ENCODE assay signal across 20 cellular contexts in genomic region chr3:186502942-186503712, GRCh38. TPM values are rescaled to one million over a fixed set of nuclear protein-coding genes. Genes with fewer than 3 reads are reported as not detected.
A peak's percentile ranks its signal among the peaks of the same experiment; 100 is the strongest.
DNase-seq lines count a peak whose midpoint lies in the region; ATAC-seq and TF ChIP-seq lines count a peak whose summit lies in the region.
"Had no signal": no experiment of that assay in that cellular context is flagged by ENCODE, and none has a peak within 500 bp of the region (broad histone marks: within the 10 kb centered on the region; RNA-seq: fewer than 3 reads in every experiment).

No MANE protein-coding gene starts in this region.

- ATAC-seq in activated CD8-positive, alpha-beta T cell treated with anti-CD3 and anti-CD28 coated beads, Interleukin-2, amount 10 ng/mL, durations not matched to agents 7 days and 5 days, result no peak
- no peak for ATAC-seq in activated CD8-positive, alpha-beta T cell treated with anti-CD3 and anti-CD28 coated beads for 36 hours
- no peak for ATAC-seq in HG02571 (IDR thresholded peaks at IDR 0.05; ENCODE audit: unreplicated experiment)

- H3K9ac ChIP-seq in neuronal stem cell (ENCODE audit: low read depth, low read length, poor library complexity), result no peak overlapping the region

- no peak overlapping the region for H3K14ac ChIP-seq in neuronal stem cell (ENCODE audit: low read length)

- CTCF ChIA-PET in activated CD8-positive, alpha-beta T cell treated with anti-CD3 and anti-CD28 coated beads, Interleukin-2, amount 10 ng/mL, durations not matched to agents 7 days and 5 days (lab: Charles Lee), result interaction anchor here (0.8 to 1.4 kb wide), 3 partner anchors 32 to 560 kb away, joined by 3 to 4 read pairs (median 3); no protein-coding TSS in a partner anchor
- CTCF ChIA-PET in activated CD8-positive, alpha-beta T cell treated with anti-CD3 and anti-CD28 coated beads for 36 hours (lab: Charles Lee), result interaction anchor here (1.4 to 2.8 kb wide), 3 partner anchors 10 to 114 kb away, joined by 4 to 9 read pairs (median 5); no protein-coding TSS in a partner anchor
- CTCF ChIA-PET in HEK293 (lab: Yijun Ruan, JAX), result no interaction called here

- H4K91ac ChIP-seq in neuronal stem cell (ENCODE audit: low read depth, low read length, poor library complexity), result no peak overlapping the region

- no peaks in the 10 kb centered on the region for H3K79me1 ChIP-seq in neuronal stem cell (ENCODE audit: low read depth, low read length)

- peaks cover 8% of the 10 kb centered on the region for H3K4me1 Mint-ChIP-seq in activated CD8-positive, alpha-beta T cell treated with anti-CD3 and anti-CD28 coated beads, Interleukin-2, amount 10 ng/mL, durations not matched to agents 7 days and 5 days (ENCODE audit: low read depth)
- peaks cover 15% of the 10 kb centered on the region for H3K4me1 Mint-ChIP-seq in activated CD8-positive, alpha-beta T cell treated with anti-CD3 and anti-CD28 coated beads for 36 hours (ENCODE audit: low read depth)
- peaks cover 12% of the 10 kb centered on the region for H3K4me1 Mint-ChIP-seq in activated naive CD8-positive, alpha-beta T cell treated with anti-CD3 and anti-CD28 coated beads for 36 hours

- intact Hi-C loops in activated CD8-positive, alpha-beta T cell treated with anti-CD3 and anti-CD28 coated beads for 36 hours (cut with micrococcal nuclease), result no loop called here

- H2BK12ac ChIP-seq in neuronal stem cell (ENCODE audit: low read length), result no peak overlapping the region

- no peak overlapping the region for H3K23ac ChIP-seq in neuronal stem cell (ENCODE audit: low read depth, low read length, poor library complexity)

- no peak overlapping the region for H2BK15ac ChIP-seq in neuronal stem cell (ENCODE audit: low read length)

- H3K4me3 ChIP-seq in HEK293 (ENCODE audit: low read depth, low read length), result no peak overlapping the region
- H3K4me3 ChIP-seq in neuronal stem cell (ENCODE audit: low read length in 2 of 2), result no peak overlapping the region
- H3K4me3 ChIP-seq: Peyer's patch, prostate gland had no signal

- DNase-seq in activated CD8-positive, alpha-beta T cell treated with anti-CD3 and anti-CD28 coated beads, Interleukin-2, amount 10 ng/mL, durations not matched to agents 7 days and 5 days, result no peak
- no peak for DNase-seq in activated CD8-positive, alpha-beta T cell treated with anti-CD3 and anti-CD28 coated beads for 36 hours
- no peak for DNase-seq in activated naive CD8-positive, alpha-beta T cell treated with anti-CD3 and anti-CD28 coated beads for 36 hours
- no peak for DNase-seq in neuronal stem cell (ENCODE audit: low spot score)
- no peak for DNase-seq in NCI-H446 (lab: John Stamatoyannopoulos, UW)
- DNase-seq in NOMO-1 treated with DMSO at 0.1 percent for 48 hours (lab: John Stamatoyannopoulos, UW; ENCODE audit: unreplicated experiment), result no peak
- DNase-seq: activated CD4-positive, alpha-beta T cell treated with anti-CD3 and anti-CD28 coated beads for 4 hours; activated effector memory CD4-positive, alpha-beta T cell treated with anti-CD3 and anti-CD28 coated beads, Interleukin-2, amount 50 U/mL, for 16 hours; Caco-2; dorsolateral prefrontal cortex; hippocampal formation; left cardiac atrium; NCI-H1930; NCI-H526 treated with DMSO at 0.1 percent for 48 hours; Peyer's patch; stimulated activated CD4-positive, alpha-beta T cell treated with anti-CD3 and anti-CD28 coated beads, Interleukin-15, amount 100 ng/mL, for 24 hours; substantia nigra had no signal

- H3K27ac ChIP-seq in HEK293 (ENCODE audit: extremely low read depth, low read depth, low read length) (no peak overlapping the region), neuronal stem cell (replicated peaks; ENCODE audit: low read length) (no peak overlapping the region)
- H3K27ac ChIP-seq: Peyer's patch, prostate gland had no signal

- H3K9me3 Mint-ChIP-seq in activated CD8-positive, alpha-beta T cell treated with anti-CD3 and anti-CD28 coated beads, Interleukin-2, amount 10 ng/mL, durations not matched to agents 7 days and 5 days (ENCODE audit: insufficient read depth), result no peaks in the 10 kb centered on the region
- H3K9me3 Mint-ChIP-seq in activated CD8-positive, alpha-beta T cell treated with anti-CD3 and anti-CD28 coated beads for 36 hours, result peaks cover 10% of the 10 kb centered on the region
- H3K9me3 Mint-ChIP-seq in activated naive CD8-positive, alpha-beta T cell treated with anti-CD3 and anti-CD28 coated beads for 36 hours, result peaks cover 7% of the 10 kb centered on the region

- no peaks in the 10 kb centered on the region for H3K36me3 ChIP-seq in HEK293 (ENCODE audit: control insufficient read depth in 2 of 2, insufficient read depth in 1 of 2, low read length in 2 of 2)
- H3K36me3 ChIP-seq in neuronal stem cell (replicated peaks in 1 of 2; ENCODE audit: control insufficient read depth in 2 of 2, insufficient read depth in 2 of 2, low read length in 2 of 2), result no peaks in the 10 kb centered on the region
- H3K36me3 ChIP-seq: Peyer's patch, prostate gland had no signal

- H3K4me3 Mint-ChIP-seq in activated CD8-positive, alpha-beta T cell treated with anti-CD3 and anti-CD28 coated beads, Interleukin-2, amount 10 ng/mL, durations not matched to agents 7 days and 5 days, result peak overlapping the region; percentile 28
- H3K4me3 Mint-ChIP-seq in activated CD8-positive, alpha-beta T cell treated with anti-CD3 and anti-CD28 coated beads for 36 hours, result no peak overlapping the region
- peak overlapping the region; percentile 2 for H3K4me3 Mint-ChIP-seq in activated naive CD8-positive, alpha-beta T cell treated with anti-CD3 and anti-CD28 coated beads for 36 hours

- no peak overlapping the region for H2BK5ac ChIP-seq in neuronal stem cell (ENCODE audit: low read length)

- no peak overlapping the region for H4K8ac ChIP-seq in neuronal stem cell (ENCODE audit: low read depth, low read length)

- no peak overlapping the region for H2AK5ac ChIP-seq in neuronal stem cell (ENCODE audit: low read depth, low read length)

- POLR2A ChIA-PET in activated CD8-positive, alpha-beta T cell treated with anti-CD3 and anti-CD28 coated beads, Interleukin-2, amount 10 ng/mL, durations not matched to agents 7 days and 5 days (lab: Charles Lee), result no interaction called here
- POLR2A ChIA-PET in activated CD8-positive, alpha-beta T cell treated with anti-CD3 and anti-CD28 coated beads for 36 hours (lab: Charles Lee), result no interaction called here
- POLR2A ChIA-PET in HEK293 (lab: Yijun Ruan, JAX), result no interaction called here

- no peak overlapping the region for H3K4me2 ChIP-seq in neuronal stem cell (ENCODE audit: insufficient read depth, low read length, poor library complexity, severe bottlenecking)

- peaks cover 0 to 21% (median 0%) of the 10 kb centered on the region in 3 experiments for H3K27me3 ChIP-seq in neuronal stem cell (ENCODE audit: control insufficient read depth in 3 of 3, insufficient read depth in 3 of 3, low read depth in 1 of 3, low read length in 3 of 3)
- H3K27me3 ChIP-seq: Peyer's patch had no signal

- H3K27ac Mint-ChIP-seq in activated CD8-positive, alpha-beta T cell treated with anti-CD3 and anti-CD28 coated beads, Interleukin-2, amount 10 ng/mL, durations not matched to agents 7 days and 5 days, result no peak overlapping the region
- H3K27ac Mint-ChIP-seq in activated CD8-positive, alpha-beta T cell treated with anti-CD3 and anti-CD28 coated beads for 36 hours, result no peak overlapping the region
- no peak overlapping the region for H3K27ac Mint-ChIP-seq in activated naive CD8-positive, alpha-beta T cell treated with anti-CD3 and anti-CD28 coated beads for 36 hours

- H2AFZ ChIP-seq in neuronal stem cell (ENCODE audit: low read length), result peak overlapping the region; percentile 32

- no CpG with 5 or more reads among the region's 6 CpGs for WGBS in neuronal stem cell (ENCODE audit: extremely low coverage in 2 of 2, insufficient read length in 2 of 2, insufficient replicate concordance in 1 of 2), 2 donors

- H3K9me3 ChIP-seq in HEK293 (ENCODE audit: control insufficient read depth, insufficient read depth, low read depth, low read length) (no peaks in the 10 kb centered on the region), neuronal stem cell (replicated peaks in 1 of 2; ENCODE audit: control insufficient read depth in 2 of 2, insufficient read depth in 1 of 2, low read depth in 1 of 2, low read length in 2 of 2) (no peaks in the 10 kb centered on the region)
- H3K9me3 ChIP-seq: Caco-2, Peyer's patch, prostate gland had no signal

- H3K27me3 Mint-ChIP-seq in activated CD8-positive, alpha-beta T cell treated with anti-CD3 and anti-CD28 coated beads, Interleukin-2, amount 10 ng/mL, durations not matched to agents 7 days and 5 days (ENCODE audit: low read depth), result no peaks in the 10 kb centered on the region
- H3K27me3 Mint-ChIP-seq in activated CD8-positive, alpha-beta T cell treated with anti-CD3 and anti-CD28 coated beads for 36 hours, result no peaks in the 10 kb centered on the region
- no peaks in the 10 kb centered on the region for H3K27me3 Mint-ChIP-seq in activated naive CD8-positive, alpha-beta T cell treated with anti-CD3 and anti-CD28 coated beads for 36 hours

- H3K4me1 ChIP-seq in HEK293 (ENCODE audit: control insufficient read depth, insufficient read depth, low read length) (no peaks in the 10 kb centered on the region), neuronal stem cell (ENCODE audit: control insufficient read depth in 2 of 2, insufficient read depth in 1 of 2, low read depth in 1 of 2, low read length in 2 of 2) (peaks cover 0 to 9% of the 10 kb centered on the region in 2 donors)
- H3K4me1 ChIP-seq: Peyer's patch, prostate gland had no signal

- H2BK120ac ChIP-seq in neuronal stem cell (ENCODE audit: low read depth, low read length), result no peak overlapping the region

- H3K18ac ChIP-seq in neuronal stem cell (ENCODE audit: low read length), result no peak overlapping the region

- H3K4ac ChIP-seq in neuronal stem cell (ENCODE audit: low read length), result no peak overlapping the region

- TF ChIP-seq CTCF in activated CD8-positive, alpha-beta T cell treated with anti-CD3 and anti-CD28 coated beads for 36 hours (IDR thresholded peaks at IDR 0.05), result no peak
- no peak for TF ChIP-seq CTCF in HEK293 (tag by site-specific recombination; IDR thresholded peaks at IDR 0.05)

- H3K36me3 Mint-ChIP-seq in activated CD8-positive, alpha-beta T cell treated with anti-CD3 and anti-CD28 coated beads, Interleukin-2, amount 10 ng/mL, durations not matched to agents 7 days and 5 days (ENCODE audit: low read depth), result no peaks in the 10 kb centered on the region
- no peaks in the 10 kb centered on the region for H3K36me3 Mint-ChIP-seq in activated CD8-positive, alpha-beta T cell treated with anti-CD3 and anti-CD28 coated beads for 36 hours (ENCODE audit: low read depth)
- H3K36me3 Mint-ChIP-seq in activated naive CD8-positive, alpha-beta T cell treated with anti-CD3 and anti-CD28 coated beads for 36 hours, result peaks cover 6% of the 10 kb centered on the region

TF ChIP-seq in HEK293, 187 proteins besides CTCF, POLR2A, EP300 and RAD21 (continues in another document):
- peak; percentile 36; the same call in 1 of the 2 replicates for TF ChIP-seq ZIC2 (tag by site-specific recombination; IDR thresholded peaks at IDR 0.05)

RNA-seq across cellular contexts. Expression of gene CRYGS, which starts 41.1 kb away (rescaled TPM):
- 1 to 10 TPM; 4.6 to 5.6 TPM for total RNA-seq in activated CD8-positive, alpha-beta T cell treated with anti-CD3 and anti-CD28 coated beads, Interleukin-2, amount 10 ng/mL, durations not matched to agents 7 days and 5 days
- total RNA-seq in activated CD8-positive, alpha-beta T cell treated with anti-CD3 and anti-CD28 coated beads for 36 hours, result 1 to 10 TPM; 1.4 to 2.6 TPM
- 1 to 10 TPM; 1.7 TPM for total RNA-seq in activated naive CD8-positive, alpha-beta T cell treated with anti-CD3 and anti-CD28 coated beads for 36 hours
- polyA plus RNA-seq in neuronal stem cell (2013, experiment 1 of 2), result 0.67 TPM
- 0.71 TPM for polyA plus RNA-seq in neuronal stem cell (2013, experiment 2 of 2)
